In the genomic region with DNA sequence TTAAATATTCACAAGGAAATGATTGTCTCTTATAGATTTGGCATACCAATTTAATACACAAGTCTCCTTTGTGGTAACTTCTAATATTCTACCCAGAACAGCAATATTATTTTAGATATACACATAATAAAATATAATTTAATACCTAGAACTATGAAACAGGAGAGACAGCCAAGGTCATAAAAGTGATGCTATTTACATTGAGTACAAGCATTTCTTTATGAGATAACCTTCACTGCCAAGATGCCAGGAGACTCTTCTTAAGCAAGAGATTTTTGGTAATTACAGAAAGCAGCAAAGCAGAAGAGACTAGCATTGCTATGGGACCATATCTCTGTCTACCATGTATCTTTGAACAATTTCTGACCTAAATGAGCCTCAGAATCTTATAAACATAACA, we compare ENCODE assay signal across 8 cellular contexts.
"Had no signal": no experiment of that assay in that cellular context is flagged by ENCODE, and none has a peak within 500 bp of the region (broad histone marks: within the 10 kb centered on the region; RNA-seq: fewer than 3 reads in every experiment).

No MANE protein-coding gene starts in this region.

- ATAC-seq: HCT116 had no signal

- DNase-seq: GM23248, GOT3, H7, H9, HCEC 1CT, HFFc6 had no signal

- H3K4me1 ChIP-seq: HAP-1 had no signal

- H3K9me3 Mint-ChIP-seq: H9 had no signal

- H3K27ac Mint-ChIP-seq: H9, HFFc6 had no signal

- H3K4me3 Mint-ChIP-seq: H9, HFFc6 had no signal

- H3K36me3 ChIP-seq: HAP-1 had no signal

- H3K4me3 ChIP-seq: GM23248, HAP-1 had no signal

- H3K27ac ChIP-seq: GM23248 had no signal

- H2AFZ ChIP-seq: GM23248 had no signal
